9 cellular contexts compared by ENCODE assay signal in the genomic region with DNA sequence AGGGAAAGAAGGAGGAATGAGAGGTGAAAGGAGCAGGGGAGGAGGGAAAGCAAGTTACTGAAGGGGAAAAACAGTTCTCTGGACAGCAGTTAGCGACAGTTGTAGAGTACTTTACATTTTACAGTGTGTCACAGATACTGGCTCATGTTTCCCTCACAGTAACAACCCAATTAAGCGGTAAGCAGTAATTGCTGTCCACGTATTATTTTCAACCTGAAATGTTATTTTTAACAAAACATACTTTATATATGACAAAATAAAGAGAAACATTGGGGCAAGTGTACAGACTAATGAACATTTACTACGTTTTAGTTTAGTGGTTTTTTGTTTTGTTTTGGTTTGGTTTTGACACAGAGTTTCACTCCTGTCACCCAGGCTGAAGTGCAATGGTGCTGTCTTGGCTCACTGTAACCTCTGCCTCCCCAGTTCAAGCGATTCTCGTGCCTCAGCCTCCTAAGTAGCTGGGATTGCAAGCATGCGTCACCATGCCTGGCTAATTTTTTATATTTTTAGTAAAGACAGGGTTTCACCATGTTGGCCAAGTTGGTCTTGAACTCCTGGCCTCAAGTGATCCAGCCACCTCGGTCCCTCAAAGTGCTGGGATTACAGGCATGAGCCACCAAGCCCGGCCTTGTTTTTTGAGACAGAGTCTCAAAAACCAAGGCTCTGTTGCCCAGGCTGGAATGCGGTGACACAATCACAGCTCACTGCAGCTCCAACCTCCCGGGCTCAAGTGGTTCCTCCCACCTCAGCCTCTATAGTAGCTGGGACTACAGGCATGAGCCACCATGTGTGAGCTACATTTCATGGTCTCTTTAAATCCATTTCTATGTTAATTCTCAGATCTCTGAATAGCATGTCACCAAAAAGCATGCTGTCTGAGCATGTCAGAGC. TPM values are rescaled to one million over a fixed set of nuclear protein-coding genes. Genes with fewer than 3 reads are reported as not detected.
DNase-seq lines count a peak whose midpoint lies in the region; ATAC-seq, FAIRE-seq and TF ChIP-seq lines count a peak whose summit lies in the region.
"Had no signal": no experiment of that assay in that cellular context is flagged by ENCODE, and none has a peak within 500 bp of the region (broad histone marks: within the 10 kb centered on the region; RNA-seq: fewer than 3 reads in every experiment).

No MANE protein-coding gene starts in this region.

- no peak for TF ChIP-seq POLR2A in thyroid gland (IDR thresholded peaks at IDR 0.05)

- no peak for TF ChIP-seq CTCF in mucosa of descending colon (IDR thresholded peaks at IDR 0.05)
- TF ChIP-seq CTCF in thyroid gland (IDR thresholded peaks at IDR 0.05) = no peak

- intact Hi-C loops in mucosa of descending colon (cut with DNase I, micrococcal nuclease) = loop anchor here in 1 of 2 donors (10.0 kb wide), 1 partner anchor 252 kb away; the partner anchor contains the start of gene ABT1
- intact Hi-C loops in thyroid gland (cut with DNase I) = no loop called here

- peak overlapping the region; percentile 83 for H3K4me3 Mint-ChIP-seq in activated T-cell treated with anti-CD3 and anti-CD28 coated beads, Interleukin-2, amount 50 U/mL, for 4 hours

- FAIRE-seq in small intestine (lab: Jason Lieb, UNC) = no peak
- FAIRE-seq: colon had no signal

- peaks cover 5% of the 10 kb centered on the region for H3K27me3 ChIP-seq in thyroid gland
- no peaks in the 10 kb centered on the region for H3K27me3 ChIP-seq in small intestine (ENCODE audit: control insufficient read depth in 2 of 2, insufficient read depth in 2 of 2, low read length in 2 of 2)

- H3K36me3 ChIP-seq in mucosa of descending colon (ENCODE audit: low read depth) (no peaks in the 10 kb centered on the region), thyroid gland (no peaks in the 10 kb centered on the region), small intestine (ENCODE audit: control insufficient read depth in 2 of 2, insufficient read depth in 2 of 2, low read length in 2 of 2) (no peaks in the 10 kb centered on the region)

- H3K27ac ChIP-seq in thyroid gland = no peak overlapping the region
- no peak overlapping the region for H3K27ac ChIP-seq in small intestine (ENCODE audit: low read depth in 1 of 2, low read length in 1 of 2)

- H3K4me1 Mint-ChIP-seq in activated T-cell treated with anti-CD3 and anti-CD28 coated beads, Interleukin-2, amount 50 U/mL, for 4 hours (ENCODE audit: low read depth) = peaks cover 5% of the 10 kb centered on the region

- H3K9me3 Mint-ChIP-seq in activated T-cell treated with anti-CD3 and anti-CD28 coated beads, Interleukin-2, amount 50 U/mL, for 4 hours = no peaks in the 10 kb centered on the region
- H3K9me3 Mint-ChIP-seq in activated naive CD4-positive, alpha-beta T cell treated with anti-CD3 and anti-CD28 coated beads, Interleukin-2, amount 50 U/mL, for 72 hours = no peaks in the 10 kb centered on the region

- no peaks in the 10 kb centered on the region for H3K27me3 Mint-ChIP-seq in activated T-cell treated with anti-CD3 and anti-CD28 coated beads, Interleukin-2, amount 50 U/mL, for 4 hours (ENCODE audit: low read depth)

- no peaks in the 10 kb centered on the region for H3K9me3 ChIP-seq in mucosa of descending colon
- H3K9me3 ChIP-seq in thyroid gland = no peaks in the 10 kb centered on the region
- no peaks in the 10 kb centered on the region for H3K9me3 ChIP-seq in small intestine (ENCODE audit: control insufficient read depth, low read depth)

- no peak overlapping the region for H3K4me3 ChIP-seq in mucosa of descending colon
- H3K4me3 ChIP-seq in thyroid gland (replicated peaks in 1 of 3) = no peak overlapping the region
- no peak overlapping the region for H3K4me3 ChIP-seq in small intestine (ENCODE audit: low read depth in 1 of 2, low read length in 2 of 2)

- no peaks in the 10 kb centered on the region for H3K36me3 Mint-ChIP-seq in activated T-cell treated with anti-CD3 and anti-CD28 coated beads, Interleukin-2, amount 50 U/mL, for 4 hours (ENCODE audit: insufficient read depth)
- no peaks in the 10 kb centered on the region for H3K36me3 Mint-ChIP-seq in activated naive CD4-positive, alpha-beta T cell treated with anti-CD3 and anti-CD28 coated beads, Interleukin-2, amount 50 U/mL, for 72 hours

- no peaks in the 10 kb centered on the region for H3K4me1 ChIP-seq in mucosa of descending colon (ENCODE audit: low read depth)
- H3K4me1 ChIP-seq in thyroid gland = no peaks in the 10 kb centered on the region
- no peaks in the 10 kb centered on the region for H3K4me1 ChIP-seq in small intestine (ENCODE audit: control insufficient read depth in 2 of 2, insufficient read depth in 1 of 2, low read depth in 1 of 2, low read length in 1 of 2)

- peak; percentile 36 to 64 for ATAC-seq in activated T-cell treated with anti-CD3 and anti-CD28 coated beads, Interleukin-2, amount 50 U/mL, for 4 hours
- ATAC-seq in HG03354 (IDR thresholded peaks at IDR 0.05; ENCODE audit: poor library complexity, severe bottlenecking, unreplicated experiment) (peak; percentile 61), mucosa of descending colon (peak; percentile 24)
- peak; percentile 51 to 78 for ATAC-seq in activated naive CD4-positive, alpha-beta T cell treated with anti-CD3 and anti-CD28 coated beads, Interleukin-2, amount 50 U/mL, for 72 hours

- 38% methylated on average over 11 of the region's 11 CpGs for WGBS in thyroid gland, 2 donors
- 50 to 59% (median 54%) methylated on average over 11 of the region's 11 CpGs for WGBS in small intestine, 3 donors

- peak overlapping the region; percentile 19 to 91 for H3K27ac Mint-ChIP-seq in activated naive CD4-positive, alpha-beta T cell treated with anti-CD3 and anti-CD28 coated beads, Interleukin-2, amount 50 U/mL, for 72 hours

- no peak for DNase-seq in activated T-cell treated with anti-CD3 and anti-CD28 coated beads, Interleukin-2, amount 50 U/mL, for 4 hours
- DNase-seq in activated T-cell treated with anti-CD3 and anti-CD28 coated beads for 4 hours (no peak), mucosa of descending colon (no peak), foreskin melanocyte (no peak), thyroid gland (no peak), small intestine (no peak)
- DNase-seq in activated naive CD4-positive, alpha-beta T cell treated with anti-CD3 and anti-CD28 coated beads, Interleukin-2, amount 50 U/mL, for 72 hours (ENCODE audit: low spot score in 2 of 2) = no peak

RNA-seq across cellular contexts. Expression of gene BTN3A2, which starts 22.6 kb away (rescaled TPM):
- 10 to 100 TPM; 24.9 to 41.2 (median 31.0) TPM for total RNA-seq in activated T-cell treated with anti-CD3 and anti-CD28 coated beads, Interleukin-2, amount 50 U/mL, for 4 hours
- 100 to 1,000 TPM in 1 of 2 donors, 10 to 100 TPM in 1; 78.2 to 121 TPM for total RNA-seq in activated naive CD4-positive, alpha-beta T cell treated with anti-CD3 and anti-CD28 coated beads, Interleukin-2, amount 50 U/mL, for 72 hours
- total RNA-seq in mucosa of descending colon = 10 to 100 TPM; 48.0 to 55.1 (median 48.7) TPM
- 10 to 100 TPM in 3 of 4 donors, 1 to 10 TPM in 1; 9.7 to 25.0 (median 15.0) TPM for total RNA-seq in thyroid gland
- polyA plus RNA-seq in small intestine = 10 to 100 TPM; 17.7 to 37.1 (median 29.5) TPM

RNA-seq across cellular contexts. Expression of gene BTN2A2, which starts 40.6 kb away (rescaled TPM):
- 10 to 100 TPM in 1 of 3 donors, 1 to 10 TPM in 2; 9.0 to 10.3 (median 9.0) TPM for total RNA-seq in activated T-cell treated with anti-CD3 and anti-CD28 coated beads, Interleukin-2, amount 50 U/mL, for 4 hours
- total RNA-seq in activated naive CD4-positive, alpha-beta T cell treated with anti-CD3 and anti-CD28 coated beads, Interleukin-2, amount 50 U/mL, for 72 hours = 10 to 100 TPM; 23.5 to 43.5 TPM
- total RNA-seq in mucosa of descending colon (10 to 100 TPM in 1 of 3 donors, 1 to 10 TPM in 2; 7.0 to 12.6 (median 9.2) TPM), thyroid gland (1 to 10 TPM; 8.1 to 9.3 (median 8.3) TPM)
- polyA plus RNA-seq in small intestine = 1 to 10 TPM in 2 of 3 donors, under 1 TPM in 1; 0.89 to 6.4 (median 3.0) TPM

RNA-seq across cellular contexts. Expression of gene BTN3A1, which starts 59.7 kb away (rescaled TPM):
- total RNA-seq in activated T-cell treated with anti-CD3 and anti-CD28 coated beads, Interleukin-2, amount 50 U/mL, for 4 hours = 10 to 100 TPM in 2 of 3 donors, 1 to 10 TPM in 1; 9.1 to 11.9 (median 10.8) TPM
- total RNA-seq in activated naive CD4-positive, alpha-beta T cell treated with anti-CD3 and anti-CD28 coated beads, Interleukin-2, amount 50 U/mL, for 72 hours = 10 to 100 TPM; 47.8 to 79.8 TPM
- total RNA-seq in mucosa of descending colon (10 to 100 TPM; 25.5 to 45.8 (median 34.4) TPM), thyroid gland (10 to 100 TPM in 2 of 4 donors, 1 to 10 TPM in 2; 8.8 to 18.3 (median 12.9) TPM)
- polyA plus RNA-seq in small intestine = 10 to 100 TPM in 2 of 3 donors, 1 to 10 TPM in 1; 9.2 to 18.5 (median 12.7) TPM
